In the genomic region with DNA sequence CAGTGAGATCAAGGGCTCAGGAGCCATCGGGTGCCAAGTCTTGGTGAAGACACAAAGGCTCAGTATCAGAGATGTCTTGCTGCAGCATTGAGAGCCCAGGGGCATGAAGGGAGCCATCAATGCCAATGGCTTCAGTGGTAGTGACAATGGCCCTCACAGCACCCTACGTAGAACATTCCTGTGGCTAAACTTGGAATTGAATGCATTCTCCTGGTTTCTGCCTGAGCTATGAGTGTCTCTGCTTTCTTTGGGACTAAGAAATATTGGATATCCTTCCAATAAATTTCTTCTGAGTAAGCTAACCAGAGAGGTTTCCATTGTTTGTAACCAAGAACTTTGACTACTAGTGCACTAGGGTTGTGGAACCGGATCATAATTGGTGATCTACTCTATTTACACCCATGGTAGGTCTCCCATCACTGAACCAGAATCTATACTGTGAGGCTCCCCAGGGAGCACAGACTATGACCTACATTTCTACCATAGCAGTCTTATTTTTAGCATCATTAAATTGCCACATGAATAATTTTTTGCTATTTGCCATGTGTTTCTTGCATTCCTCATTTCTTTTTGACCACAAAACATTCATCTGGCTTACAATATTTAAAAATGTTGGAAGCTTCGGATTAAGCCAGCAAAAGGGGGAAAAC, we compare ENCODE assay signal across 28 cellular contexts. TPM values are rescaled to one million over a fixed set of nuclear protein-coding genes. Genes with fewer than 3 reads are reported as not detected.
DNase-seq lines count a peak whose midpoint lies in the region; ATAC-seq and TF ChIP-seq lines count a peak whose summit lies in the region.
"Had no signal": no experiment of that assay in that cellular context is flagged by ENCODE, and none has a peak within 500 bp of the region (broad histone marks: within the 10 kb centered on the region; RNA-seq: fewer than 3 reads in every experiment).

No MANE protein-coding gene starts in this region.

- H2BK15ac ChIP-seq in mesendoderm (replicated peaks; ENCODE audit: low read depth): no peak overlapping the region
- no peak overlapping the region for H2BK15ac ChIP-seq in H9 (ENCODE audit: low read depth, low read length)

- WGBS in mesendoderm (ENCODE audit: extremely low coverage, insufficient coverage, low lambda C conversion rate): no CpG with 5 or more reads among the region's 4 CpGs
- 88% methylated on average over 4 of the region's 4 CpGs for WGBS in right cardiac atrium
- no CpG with 5 or more reads among the region's 4 CpGs for WGBS in H9 (ENCODE audit: extremely low coverage, insufficient read length, low lambda C conversion rate)

- H2AK5ac ChIP-seq in mesendoderm (ENCODE audit: low read length): no peak overlapping the region
- no peak overlapping the region for H2AK5ac ChIP-seq in H9 (ENCODE audit: insufficient read length, low read length)

- no peak overlapping the region for H2AFZ ChIP-seq in H9 (ENCODE audit: low read length)

- TF ChIP-seq CTCF in HFFc6 (IDR thresholded peaks at IDR 0.05) (no peak), brain microvascular endothelial cell (IDR thresholded peaks at IDR 0.05; ENCODE audit: low read depth, low read length, missing control alignments) (no peak), H9 (conservative IDR thresholded peaks at IDR 0.05) (no peak)

- no peak overlapping the region for H2BK20ac ChIP-seq in H9 (ENCODE audit: low read depth, low read length, poor library complexity, severe bottlenecking)

- in situ Hi-C loops in brain microvascular endothelial cell (cut with HindIII; ENCODE audit: low pct_ligation_motif_present, low sequenced_read_pairs): no loop called here

- H3K79me2 ChIP-seq in mesendoderm (ENCODE audit: control insufficient read depth, insufficient read depth, low read length) (no peaks in the 10 kb centered on the region), H9 (ENCODE audit: insufficient read depth, low read length) (no peaks in the 10 kb centered on the region)

- intact Hi-C loops in right cardiac atrium (cut with DNase I): no loop called here

- H2BK120ac ChIP-seq in mesendoderm (ENCODE audit: low read depth, low read length): no peak overlapping the region
- no peak overlapping the region for H2BK120ac ChIP-seq in H9 (ENCODE audit: low read depth, low read length, poor library complexity, severe bottlenecking)

- no peaks in the 10 kb centered on the region for H3K23me2 ChIP-seq in H9 (ENCODE audit: insufficient read length, low read depth, low read length, poor library complexity, severe bottlenecking)

- H3K36me3 ChIP-seq in brain microvascular endothelial cell (replicated peaks): no peaks in the 10 kb centered on the region
- no peaks in the 10 kb centered on the region for H3K36me3 ChIP-seq in mesendoderm (ENCODE audit: control insufficient read depth, insufficient read depth, low read length)
- H3K36me3 ChIP-seq: esophagus muscularis mucosa, left lung, prostate gland, upper lobe of right lung had no signal

- H3K27ac Mint-ChIP-seq in HFFc6: peak overlapping the region; percentile 62; the same call in 1 of the 2 replicates
- no peak overlapping the region for H3K27ac Mint-ChIP-seq in H9
- H3K27ac Mint-ChIP-seq in activated naive CD4-positive, alpha-beta T cell treated with anti-CD3 and anti-CD28 coated beads, Interleukin-2, amount 50 U/mL, for 72 hours: no peak overlapping the region
- H3K27ac Mint-ChIP-seq: activated CD4-positive, alpha-beta memory T cell treated with anti-CD3 and anti-CD28 coated beads, Interleukin-2, amount 10 ng/mL, durations not matched to agents 7 days and 5 days; stimulated activated naive CD8-positive, alpha-beta T cell treated with anti-CD3 and anti-CD28 coated beads, Interleukin-15, amount 100 ng/mL, for 72 hours had no signal

- ATAC-seq in right cardiac atrium: no peak
- ATAC-seq in activated naive CD4-positive, alpha-beta T cell treated with anti-CD3 and anti-CD28 coated beads, Interleukin-2, amount 50 U/mL, for 72 hours: no peak
- ATAC-seq: left lung; stimulated activated naive CD8-positive, alpha-beta T cell treated with anti-CD3 and anti-CD28 coated beads, Interleukin-15, amount 100 ng/mL, for 72 hours; upper lobe of right lung had no signal

- H4K91ac ChIP-seq in H9 (ENCODE audit: insufficient read length, low read depth, low read length): no peak overlapping the region

- H2BK5ac ChIP-seq in mesendoderm (ENCODE audit: low read length) (no peak overlapping the region), H9 (ENCODE audit: insufficient read length, low read length) (no peak overlapping the region)

- no peak overlapping the region for H3K4me2 ChIP-seq in mesendoderm (ENCODE audit: low read length)
- no peak overlapping the region for H3K4me2 ChIP-seq in H9 (ENCODE audit: insufficient read depth, insufficient read length, low read length)

- H4K8ac ChIP-seq in mesendoderm (ENCODE audit: low read depth, low read length) (no peak overlapping the region), H9 (replicated peaks; ENCODE audit: insufficient read length, low read depth, low read length) (no peak overlapping the region)

- H3K27me3 Mint-ChIP-seq in HFFc6 (ENCODE audit: insufficient read depth) (no peaks in the 10 kb centered on the region; the same call in 1 of the 2 replicates), H9 (ENCODE audit: low read depth) (peaks cover 2% of the 10 kb centered on the region; the same call in 1 of the 2 replicates)
- H3K27me3 Mint-ChIP-seq: activated CD4-positive, alpha-beta memory T cell treated with anti-CD3 and anti-CD28 coated beads, Interleukin-2, amount 10 ng/mL, durations not matched to agents 7 days and 5 days; stimulated activated naive CD8-positive, alpha-beta T cell treated with anti-CD3 and anti-CD28 coated beads, Interleukin-15, amount 100 ng/mL, for 72 hours had no signal

- no peaks in the 10 kb centered on the region for H4K20me1 ChIP-seq in H9 (ENCODE audit: control insufficient read depth, insufficient read depth, insufficient read length)

- no peaks in the 10 kb centered on the region for H3K79me1 ChIP-seq in mesendoderm (ENCODE audit: low read length)
- no peaks in the 10 kb centered on the region for H3K79me1 ChIP-seq in H9 (ENCODE audit: insufficient read depth, low read depth, low read length, poor library complexity, severe bottlenecking)

- no peak overlapping the region for H2BK12ac ChIP-seq in H9 (ENCODE audit: insufficient read length, low read depth, low read length)

- H3K27ac ChIP-seq in brain microvascular endothelial cell: no peak overlapping the region
- H3K27ac ChIP-seq in mesendoderm (ENCODE audit: low read depth, low read length): no peak overlapping the region
- H3K27ac ChIP-seq in right cardiac atrium (ENCODE audit: low read length): no peak overlapping the region
- H3K27ac ChIP-seq in H9 (ENCODE audit: insufficient read length, low read depth, low read length): no peak overlapping the region
- H3K27ac ChIP-seq: esophagus muscularis mucosa, left lung, prostate gland, upper lobe of right lung had no signal

- H3K9me3 Mint-ChIP-seq in HFFc6 (no peaks in the 10 kb centered on the region), H9 (no peaks in the 10 kb centered on the region)
- H3K9me3 Mint-ChIP-seq in activated naive CD4-positive, alpha-beta T cell treated with anti-CD3 and anti-CD28 coated beads, Interleukin-2, amount 50 U/mL, for 72 hours: peaks cover 4 to 10% of the 10 kb centered on the region in 2 donors
- H3K9me3 Mint-ChIP-seq: stimulated activated naive CD8-positive, alpha-beta T cell treated with anti-CD3 and anti-CD28 coated beads, Interleukin-15, amount 100 ng/mL, for 72 hours had no signal

- no peaks in the 10 kb centered on the region for H3K36me3 Mint-ChIP-seq in HFFc6 (ENCODE audit: low read depth)
- H3K36me3 Mint-ChIP-seq in H9 (ENCODE audit: insufficient read depth in 1 of 3, low read depth in 3 of 3): no peaks in the 10 kb centered on the region
- H3K36me3 Mint-ChIP-seq in activated naive CD4-positive, alpha-beta T cell treated with anti-CD3 and anti-CD28 coated beads, Interleukin-2, amount 50 U/mL, for 72 hours: no peaks in the 10 kb centered on the region

- H3K4me1 ChIP-seq in mesendoderm (ENCODE audit: control insufficient read depth, low read depth, low read length): peaks cover 3% of the 10 kb centered on the region
- no peaks in the 10 kb centered on the region for H3K4me1 ChIP-seq in right cardiac atrium (ENCODE audit: control insufficient read depth, insufficient read depth, low read length)
- peaks cover 4% of the 10 kb centered on the region; the same call in 1 of the 2 replicates for H3K4me1 ChIP-seq in H9 (ENCODE audit: insufficient read depth, low read length)
- H3K4me1 ChIP-seq: esophagus muscularis mucosa, left lung, upper lobe of right lung had no signal

- H3K27me3 ChIP-seq in brain microvascular endothelial cell (replicated peaks) (no peaks in the 10 kb centered on the region), mesendoderm (ENCODE audit: insufficient read depth, low read length, poor library complexity) (no peaks in the 10 kb centered on the region), right cardiac atrium (ENCODE audit: control insufficient read depth, insufficient read depth) (no peaks in the 10 kb centered on the region), H9 (ENCODE audit: insufficient read depth, low read length) (no peaks in the 10 kb centered on the region)
- H3K27me3 ChIP-seq: esophagus muscularis mucosa, left lung, upper lobe of right lung had no signal

- H3K4ac ChIP-seq in mesendoderm (ENCODE audit: low read depth, low read length) (no peak overlapping the region), H9 (ENCODE audit: low read depth, low read length) (no peak overlapping the region)

- H3K4me3 Mint-ChIP-seq in HFFc6 (peak overlapping the region; percentile 22; the same call in 1 of the 2 replicates), H9 (no peak overlapping the region)
- H3K4me3 Mint-ChIP-seq: activated CD4-positive, alpha-beta memory T cell treated with anti-CD3 and anti-CD28 coated beads, Interleukin-2, amount 10 ng/mL, durations not matched to agents 7 days and 5 days; stimulated activated naive CD8-positive, alpha-beta T cell treated with anti-CD3 and anti-CD28 coated beads, Interleukin-15, amount 100 ng/mL, for 72 hours had no signal

- H3K56ac ChIP-seq in mesendoderm (ENCODE audit: low read length): no peak overlapping the region
- no peak overlapping the region for H3K56ac ChIP-seq in H9 (ENCODE audit: insufficient read length, low read depth, low read length)

- H3K9me3 ChIP-seq in right cardiac atrium (ENCODE audit: control insufficient read depth, low read length) (no peaks in the 10 kb centered on the region), H9 (ENCODE audit: control insufficient read depth, low read depth, low read length) (no peaks in the 10 kb centered on the region)
- H3K9me3 ChIP-seq: esophagus muscularis mucosa, left lung, prostate gland, upper lobe of right lung had no signal

- H3K14ac ChIP-seq in H9 (ENCODE audit: insufficient read depth, low read length): no peak overlapping the region

- peaks cover 54% of the 10 kb centered on the region for H3K4me1 Mint-ChIP-seq in HFFc6 (ENCODE audit: low read depth)
- H3K4me1 Mint-ChIP-seq in H9: peaks cover 13 to 14% of the 10 kb centered on the region in 2 experiments
- H3K4me1 Mint-ChIP-seq: activated CD4-positive, alpha-beta memory T cell treated with anti-CD3 and anti-CD28 coated beads, Interleukin-2, amount 10 ng/mL, durations not matched to agents 7 days and 5 days; stimulated activated naive CD8-positive, alpha-beta T cell treated with anti-CD3 and anti-CD28 coated beads, Interleukin-15, amount 100 ng/mL, for 72 hours had no signal

- DNase-seq in AG08396 (ENCODE audit: low spot score) (peak; percentile 37), HFFc6 (peak; percentile 73), brain microvascular endothelial cell (peak; percentile 29), mesendoderm (peak; percentile 31), right cardiac atrium (no peak), H9 (no peak)
- no peak for DNase-seq in activated naive CD4-positive, alpha-beta T cell treated with anti-CD3 and anti-CD28 coated beads, Interleukin-2, amount 50 U/mL, for 72 hours (ENCODE audit: low spot score in 2 of 2)
- no peak for DNase-seq in stimulated activated CD4-positive, alpha-beta T cell treated with anti-CD3 and anti-CD28 coated beads, Interleukin-15, amount 100 ng/mL, for 24 hours
- DNase-seq: activated CD4-positive, alpha-beta memory T cell treated with anti-CD3 and anti-CD28 coated beads, Interleukin-2, amount 10 ng/mL, durations not matched to agents 7 days and 5 days; activated CD4-positive, CD25-positive, alpha-beta regulatory T cell; activated gamma-delta T cell treated with Interleukin-2 at 50 U/mL for 16 hours; amygdala; cerebellar nuclear complex; effector memory CD4-positive, alpha-beta T cell; HCEC 1CT; left lung; midbrain; NCI-H1105 treated with DMSO at 0.1 percent for 48 hours; NCI-H2081; NCI-H510A; NK-92 treated with Interleukin-12 subunit alpha and Interleukin-12 subunit beta, amount 100 ng/mL, for 24 hours; stimulated activated CD4-positive, alpha-beta T cell treated with anti-CD3 and anti-CD28 coated beads, Interleukin-2, amount 100 ng/mL, for 48 hours; stimulated activated naive CD8-positive, alpha-beta T cell treated with anti-CD3 and anti-CD28 coated beads, Interleukin-15, amount 100 ng/mL, for 72 hours; T-helper 9 cell; upper lobe of right lung had no signal

- H4K5ac ChIP-seq in mesendoderm (ENCODE audit: low read length) (no peak overlapping the region), H9 (ENCODE audit: insufficient read length, low read depth, low read length) (no peak overlapping the region)

- H3K18ac ChIP-seq in mesendoderm (ENCODE audit: low read length): no peak overlapping the region
- no peak overlapping the region for H3K18ac ChIP-seq in H9 (ENCODE audit: insufficient read length, low read depth, low read length)

- H3K23ac ChIP-seq in mesendoderm (ENCODE audit: low read length): no peak overlapping the region
- H3K23ac ChIP-seq in H9 (ENCODE audit: insufficient read length, low read depth, low read length): no peak overlapping the region

- no peak overlapping the region for H3T11ph ChIP-seq in H9 (ENCODE audit: low read length)

- H3K9ac ChIP-seq in mesendoderm (ENCODE audit: low read length): no peak overlapping the region
- no peak overlapping the region for H3K9ac ChIP-seq in H9 (ENCODE audit: extremely low read depth, insufficient read length, low read length)

- H3K4me3 ChIP-seq in brain microvascular endothelial cell (ENCODE audit: low read depth, low read length) (no peak overlapping the region), mesendoderm (ENCODE audit: low read length) (no peak overlapping the region), right cardiac atrium (ENCODE audit: low read length) (no peak overlapping the region)
- H3K4me3 ChIP-seq: esophagus muscularis mucosa, left lung, prostate gland, skin epidermis, upper lobe of right lung had no signal

RNA-seq across cellular contexts. Expression of a gene that starts 31.6 kb away (rescaled TPM):
- 10 to 100 TPM; 15.1 to 18.5 (median 16.7) TPM for total RNA-seq in HFFc6 (2021; fragmentation: NEBNext Ultra II Directional; extraction: Animal tissue kit (Norgen Biotek cat#: 25700))
- 8.4 TPM for polyA plus RNA-seq in mesendoderm (2013, experiment 1 of 2)
- 9.0 TPM for polyA plus RNA-seq in mesendoderm (2013, experiment 2 of 2)
- total RNA-seq in right cardiac atrium: 10 to 100 TPM; 49.8 to 96.5 (median 71.0) TPM
- 53.6 TPM for polyA plus RNA-seq in right cardiac atrium
- 5.5 and 5.9 TPM in 2 replicates for total RNA-seq in H9 (2021)
- not detected for total RNA-seq in activated naive CD4-positive, alpha-beta T cell treated with anti-CD3 and anti-CD28 coated beads, Interleukin-2, amount 50 U/mL, for 72 hours
- total RNA-seq: activated CD4-positive, alpha-beta memory T cell treated with anti-CD3 and anti-CD28 coated beads, Interleukin-2, amount 10 ng/mL, durations not matched to agents 7 days and 5 days had no signal

Comparison
In these comparisons a context has a peak if more than half of its experiments do, and no peak if none do; other contexts are left out.
1. DNase-seq: peak in AG08396 (single experiment), HFFc6 (single experiment), brain microvascular endothelial cell (single experiment) and mesendoderm (single experiment); none in right cardiac atrium (0 of 3), H9 (single experiment), activated naive CD4-positive, alpha-beta T cell treated with anti-CD3 and anti-CD28 coated beads, Interleukin-2, amount 50 U/mL, for 72 hours (0 of 2) and stimulated activated CD4-positive, alpha-beta T cell treated with anti-CD3 and anti-CD28 coated beads, Interleukin-15, amount 100 ng/mL, for 24 hours (single experiment).